Comparison of ENCODE assay signal across 21 cellular contexts in the genomic region with DNA sequence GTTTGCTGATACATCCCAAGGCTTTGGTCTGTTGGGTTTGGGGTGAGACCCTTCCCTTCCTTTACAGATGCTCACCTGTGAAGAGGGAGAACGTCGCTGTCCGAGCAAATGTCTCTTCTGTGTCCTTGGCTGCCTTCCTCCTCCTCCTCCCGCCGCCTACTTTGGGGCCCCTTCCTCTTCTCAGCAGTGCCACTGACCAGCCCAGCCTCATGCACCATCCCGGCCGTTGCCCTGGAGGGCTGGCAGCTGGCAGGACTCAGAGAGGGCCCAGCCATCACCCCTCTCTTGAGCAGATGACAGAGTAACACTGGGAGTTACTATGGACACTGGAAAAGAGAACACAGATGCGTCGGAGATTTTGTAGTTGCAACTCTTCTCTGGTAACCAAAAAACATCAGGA.
"Had no signal": no experiment of that assay in that cellular context is flagged by ENCODE, and none has a peak within 500 bp of the region (broad histone marks: within the 10 kb centered on the region; RNA-seq: fewer than 3 reads in every experiment).

No MANE protein-coding gene starts in this region.

- ATAC-seq: heart left ventricle; left colon; left ventricle myocardium superior; mucosa of descending colon; naive thymus-derived CD8-positive, alpha-beta T cell; psoas muscle; right lobe of liver; stimulated activated effector memory CD8-positive, alpha-beta T cell treated with anti-CD3 and anti-CD28 coated beads, Interleukin-12 subunit alpha, Interleukin-12 subunit beta, amount 100 ng/mL, for 72 hours; stimulated activated naive CD8-positive, alpha-beta T cell treated with anti-CD3 and anti-CD28 coated beads, Interleukin-15, Interleukin-2, amounts not matched to agents 100 U/mL and 50 U/mL, for 24 hours had no signal

- H3K4me1 Mint-ChIP-seq: stimulated activated effector memory CD8-positive, alpha-beta T cell treated with anti-CD3 and anti-CD28 coated beads, Interleukin-12 subunit alpha, Interleukin-12 subunit beta, amount 100 ng/mL, for 72 hours had no signal

- H3K4me3 Mint-ChIP-seq: naive thymus-derived CD8-positive, alpha-beta T cell; stimulated activated effector memory CD8-positive, alpha-beta T cell treated with anti-CD3 and anti-CD28 coated beads, Interleukin-12 subunit alpha, Interleukin-12 subunit beta, amount 100 ng/mL, for 72 hours had no signal

- H3K27me3 ChIP-seq: colonic mucosa, heart left ventricle, right lobe of liver, tibial artery had no signal

- H3K36me3 Mint-ChIP-seq: stimulated activated effector memory CD8-positive, alpha-beta T cell treated with anti-CD3 and anti-CD28 coated beads, Interleukin-12 subunit alpha, Interleukin-12 subunit beta, amount 100 ng/mL, for 72 hours had no signal

- H3K4me1 ChIP-seq: colonic mucosa, parathyroid adenoma, right lobe of liver had no signal

- H3K27ac ChIP-seq: colonic mucosa, heart left ventricle, parathyroid adenoma, psoas muscle, right lobe of liver, tibial artery had no signal

- H3K27ac Mint-ChIP-seq: naive thymus-derived CD8-positive, alpha-beta T cell; stimulated activated effector memory CD8-positive, alpha-beta T cell treated with anti-CD3 and anti-CD28 coated beads, Interleukin-12 subunit alpha, Interleukin-12 subunit beta, amount 100 ng/mL, for 72 hours had no signal

- DNase-seq: cerebellar nuclear complex; colonic mucosa; dermis blood vessel endothelial cell; effector CD8-positive, alpha-beta T cell; hippocampal formation; left colon; left ventricle myocardium superior; mucosa of descending colon; nucleus accumbens; psoas muscle; retina; right lobe of liver; stimulated activated CD4-positive, alpha-beta T cell treated with anti-CD3 and anti-CD28 coated beads, Interleukin-4, amount 100 ng/mL, for 1 hour; stimulated activated CD8-positive, alpha-beta memory T cell treated with anti-CD3 and anti-CD28 coated beads, Interleukin-4, amount 100 ng/mL, for 48 hours; stimulated activated naive CD8-positive, alpha-beta T cell treated with anti-CD3 and anti-CD28 coated beads, Interleukin-15, Interleukin-2, amounts not matched to agents 100 U/mL and 50 U/mL, for 24 hours; tibial artery had no signal

- H3K4me3 ChIP-seq: colonic mucosa, heart left ventricle, lung, mucosa of descending colon, psoas muscle, right lobe of liver, tibial artery had no signal

- H3K9me3 ChIP-seq: colonic mucosa, heart left ventricle, mucosa of descending colon, psoas muscle, right lobe of liver, tibial artery had no signal

- H2AFZ ChIP-seq: parathyroid adenoma had no signal

- H3K79me2 ChIP-seq: parathyroid adenoma had no signal

- H3K36me3 ChIP-seq: colonic mucosa, heart left ventricle, right lobe of liver, tibial artery had no signal
